In the genomic region with DNA sequence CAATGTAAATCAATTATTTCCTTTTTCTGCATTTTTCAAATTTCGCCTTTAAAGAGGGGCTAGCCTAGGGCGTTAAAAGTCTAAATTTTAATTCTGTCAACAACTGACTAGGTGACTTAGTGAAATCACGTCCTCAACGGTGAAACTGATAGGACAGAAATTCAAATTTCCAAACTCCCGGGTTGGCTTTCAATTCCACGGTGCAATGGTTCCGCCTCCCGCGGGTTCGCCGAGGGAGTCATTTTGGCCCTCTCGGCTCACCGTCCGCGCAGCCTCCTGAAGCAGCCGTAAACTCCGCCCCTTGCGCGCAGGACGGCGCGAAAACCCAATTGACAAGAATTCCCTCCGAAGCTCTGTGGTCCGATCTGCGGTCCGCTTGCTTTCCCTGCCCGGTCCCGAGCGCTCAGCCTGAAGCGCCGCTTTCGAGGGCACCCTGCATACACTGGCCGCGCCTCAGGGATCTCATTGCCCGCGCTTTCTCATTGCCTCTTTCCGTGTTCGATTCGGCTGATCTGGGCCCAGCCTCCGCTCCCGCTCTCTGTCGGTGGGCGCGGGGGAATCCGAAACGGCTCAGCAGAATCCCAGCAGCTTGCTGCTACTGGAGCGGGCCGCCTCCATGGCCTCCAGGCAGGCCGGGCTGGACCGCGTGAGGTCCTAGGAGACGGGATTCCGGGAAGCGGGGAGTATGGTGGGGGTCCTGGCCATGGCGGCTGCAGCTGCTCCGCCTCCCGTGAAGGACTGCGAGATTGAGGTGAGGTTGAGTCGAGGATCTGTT, we compare ENCODE assay signal across 2 cellular contexts.
TF ChIP-seq lines count a peak whose summit lies in the region.

Gene ATAD5, plus strand, starts transcription at position 304 of the 775 bp plus-strand sequence. Its CDS starts 382 bp downstream, at position 686.

TF ChIP-seq in A549, 52 proteins besides CTCF, POLR2A, EP300 and RAD21 (continued from another document):
- TF ChIP-seq ELK1 (IDR thresholded peaks at IDR 0.05; ENCODE audit: low read depth, low read length) (no peak), MYC (IDR thresholded peaks at IDR 0.05; ENCODE audit: borderline replicate concordance, low read length) (no peak; the same call in 1 of the 2 replicates), MAFK (IDR thresholded peaks at IDR 0.05; ENCODE audit: partially characterized antibody) (no peak), POLR2AphosphoS2 (conservative IDR thresholded peaks at IDR 0.05; ENCODE audit: low read length) (no peak), HOXB5 (CRISPR knock-in tag; IDR thresholded peaks at IDR 0.05) (0 out of 2 replicates have a peak, but pooled peaks have one; percentile 37), HDAC2 (IDR thresholded peaks at IDR 0.05) (peak; percentile 96), NPAS2 (CRISPR knock-in tag; IDR thresholded peaks at IDR 0.05; ENCODE audit: borderline replicate concordance) (no peak), FOSL2 (IDR thresholded peaks at IDR 0.05) (no peak), FOSL2 (CRISPR knock-in tag; IDR thresholded peaks at IDR 0.05) (0 out of 2 replicates have a peak, but pooled peaks have one; percentile 4), NFE2L2 (conservative IDR thresholded peaks at IDR 0.05; ENCODE audit: low read length) (no peak), SREBF2 (IDR thresholded peaks at IDR 0.05) (no peak), FOXS1 (CRISPR knock-in tag; IDR thresholded peaks at IDR 0.05) (no peak), USF2 (IDR thresholded peaks at IDR 0.05) (no peak), FOSB (CRISPR knock-in tag; IDR thresholded peaks at IDR 0.05) (no peak), HEYL (CRISPR knock-in tag; IDR thresholded peaks at IDR 0.05) (no peak), ZSCAN20 (CRISPR knock-in tag; IDR thresholded peaks at IDR 0.05) (no peak), CHD2 (IDR thresholded peaks at IDR 0.05; ENCODE audit: low read length, partially characterized antibody) (no peak), KDM5A (IDR thresholded peaks at IDR 0.05) (peak; percentile 92), RARB (CRISPR knock-in tag; IDR thresholded peaks at IDR 0.05) (no peak), HOXA7 (CRISPR knock-in tag; IDR thresholded peaks at IDR 0.05) (no peak), CHD4 (IDR thresholded peaks at IDR 0.05; ENCODE audit: borderline replicate concordance) (no peak), NR3C1 (IDR thresholded peaks at IDR 0.05) (no peak), SMC3 (IDR thresholded peaks at IDR 0.05) (no peak), CEBPB (IDR thresholded peaks at IDR 0.05) (no peak)
- TF ChIP-seq, protein P1, sequence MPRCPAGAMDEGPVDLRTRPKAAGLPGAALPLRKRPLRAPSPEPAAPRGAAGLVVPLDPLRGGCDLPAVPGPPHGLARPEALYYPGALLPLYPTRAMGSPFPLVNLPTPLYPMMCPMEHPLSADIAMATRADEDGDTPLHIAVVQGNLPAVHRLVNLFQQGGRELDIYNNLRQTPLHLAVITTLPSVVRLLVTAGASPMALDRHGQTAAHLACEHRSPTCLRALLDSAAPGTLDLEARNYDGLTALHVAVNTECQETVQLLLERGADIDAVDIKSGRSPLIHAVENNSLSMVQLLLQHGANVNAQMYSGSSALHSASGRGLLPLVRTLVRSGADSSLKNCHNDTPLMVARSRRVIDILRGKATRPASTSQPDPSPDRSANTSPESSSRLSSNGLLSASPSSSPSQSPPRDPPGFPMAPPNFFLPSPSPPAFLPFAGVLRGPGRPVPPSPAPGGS (IDR thresholded peaks at IDR 0.05): 0 out of 3 replicates have a peak, but pooled peaks have one; percentile 44
- TF ChIP-seq, protein P2, sequence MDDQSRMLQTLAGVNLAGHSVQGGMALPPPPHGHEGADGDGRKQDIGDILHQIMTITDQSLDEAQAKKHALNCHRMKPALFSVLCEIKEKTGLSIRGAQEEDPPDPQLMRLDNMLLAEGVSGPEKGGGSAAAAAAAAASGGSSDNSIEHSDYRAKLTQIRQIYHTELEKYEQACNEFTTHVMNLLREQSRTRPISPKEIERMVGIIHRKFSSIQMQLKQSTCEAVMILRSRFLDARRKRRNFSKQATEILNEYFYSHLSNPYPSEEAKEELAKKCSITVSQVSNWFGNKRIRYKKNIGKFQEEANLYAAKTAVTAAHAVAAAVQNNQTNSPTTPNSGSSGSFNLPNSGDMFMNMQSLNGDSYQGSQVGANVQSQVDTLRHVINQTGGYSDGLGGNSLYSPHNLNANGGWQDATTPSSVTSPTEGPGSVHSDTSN (IDR thresholded peaks at IDR 0.05): no peak
- TF ChIP-seq, protein P3, sequence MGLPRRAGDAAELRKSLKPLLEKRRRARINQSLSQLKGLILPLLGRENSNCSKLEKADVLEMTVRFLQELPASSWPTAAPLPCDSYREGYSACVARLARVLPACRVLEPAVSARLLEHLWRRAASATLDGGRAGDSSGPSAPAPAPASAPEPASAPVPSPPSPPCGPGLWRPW (IDR thresholded peaks at IDR 0.05): no peak

TF ChIP-seq in HepG2, 621 proteins besides CTCF, POLR2A, EP300 and RAD21 (continued from another document and continues in another):
- TF ChIP-seq, protein P4, sequence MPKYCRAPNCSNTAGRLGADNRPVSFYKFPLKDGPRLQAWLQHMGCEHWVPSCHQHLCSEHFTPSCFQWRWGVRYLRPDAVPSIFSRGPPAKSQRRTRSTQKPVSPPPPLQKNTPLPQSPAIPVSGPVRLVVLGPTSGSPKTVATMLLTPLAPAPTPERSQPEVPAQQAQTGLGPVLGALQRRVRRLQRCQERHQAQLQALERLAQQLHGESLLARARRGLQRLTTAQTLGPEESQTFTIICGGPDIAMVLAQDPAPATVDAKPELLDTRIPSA (CRISPR knock-in tag; IDR thresholded peaks at IDR 0.05; ENCODE audit: borderline replicate concordance): no peak
- TF ChIP-seq ZNF562 (CRISPR knock-in tag; IDR thresholded peaks at IDR 0.05; ENCODE audit: borderline replicate concordance): no peak
- TF ChIP-seq, protein P5, sequence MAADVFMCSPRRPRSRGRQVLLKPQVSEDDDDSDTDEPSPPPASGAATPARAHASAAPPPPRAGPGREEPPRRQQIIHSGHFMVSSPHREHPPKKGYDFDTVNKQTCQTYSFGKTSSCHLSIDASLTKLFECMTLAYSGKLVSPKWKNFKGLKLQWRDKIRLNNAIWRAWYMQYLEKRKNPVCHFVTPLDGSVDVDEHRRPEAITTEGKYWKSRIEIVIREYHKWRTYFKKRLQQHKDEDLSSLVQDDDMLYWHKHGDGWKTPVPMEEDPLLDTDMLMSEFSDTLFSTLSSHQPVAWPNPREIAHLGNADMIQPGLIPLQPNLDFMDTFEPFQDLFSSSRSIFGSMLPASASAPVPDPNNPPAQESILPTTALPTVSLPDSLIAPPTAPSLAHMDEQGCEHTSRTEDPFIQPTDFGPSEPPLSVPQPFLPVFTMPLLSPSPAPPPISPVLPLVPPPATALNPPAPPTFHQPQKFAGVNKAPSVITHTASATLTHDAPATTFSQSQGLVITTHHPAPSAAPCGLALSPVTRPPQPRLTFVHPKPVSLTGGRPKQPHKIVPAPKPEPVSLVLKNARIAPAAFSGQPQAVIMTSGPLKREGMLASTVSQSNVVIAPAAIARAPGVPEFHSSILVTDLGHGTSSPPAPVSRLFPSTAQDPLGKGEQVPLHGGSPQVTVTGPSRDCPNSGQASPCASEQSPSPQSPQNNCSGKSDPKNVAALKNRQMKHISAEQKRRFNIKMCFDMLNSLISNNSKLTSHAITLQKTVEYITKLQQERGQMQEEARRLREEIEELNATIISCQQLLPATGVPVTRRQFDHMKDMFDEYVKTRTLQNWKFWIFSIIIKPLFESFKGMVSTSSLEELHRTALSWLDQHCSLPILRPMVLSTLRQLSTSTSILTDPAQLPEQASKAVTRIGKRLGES (CRISPR knock-in tag; IDR thresholded peaks at IDR 0.05; ENCODE audit: borderline replicate concordance): peak; percentile 65; the same call in 1 of the 2 replicates
- TF ChIP-seq TCF7 (IDR thresholded peaks at IDR 0.05; ENCODE audit: low read depth): no peak
- TF ChIP-seq, protein P6, sequence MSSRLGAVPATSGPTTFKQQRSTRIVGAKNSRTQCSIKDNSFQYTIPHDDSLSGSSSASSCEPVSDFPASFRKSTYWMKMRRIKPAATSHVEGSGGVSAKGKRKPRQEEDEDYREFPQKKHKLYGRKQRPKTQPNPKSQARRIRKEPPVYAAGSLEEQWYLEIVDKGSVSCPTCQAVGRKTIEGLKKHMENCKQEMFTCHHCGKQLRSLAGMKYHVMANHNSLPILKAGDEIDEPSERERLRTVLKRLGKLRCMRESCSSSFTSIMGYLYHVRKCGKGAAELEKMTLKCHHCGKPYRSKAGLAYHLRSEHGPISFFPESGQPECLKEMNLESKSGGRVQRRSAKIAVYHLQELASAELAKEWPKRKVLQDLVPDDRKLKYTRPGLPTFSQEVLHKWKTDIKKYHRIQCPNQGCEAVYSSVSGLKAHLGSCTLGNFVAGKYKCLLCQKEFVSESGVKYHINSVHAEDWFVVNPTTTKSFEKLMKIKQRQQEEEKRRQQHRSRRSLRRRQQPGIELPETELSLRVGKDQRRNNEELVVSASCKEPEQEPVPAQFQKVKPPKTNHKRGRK (CRISPR knock-in tag; IDR thresholded peaks at IDR 0.05): no peak
- peak; percentile 45; the same call in 1 of the 2 replicates for TF ChIP-seq MYC (CRISPR knock-in tag; IDR thresholded peaks at IDR 0.05; ENCODE audit: borderline replicate concordance)
- no peak for TF ChIP-seq SKI (IDR thresholded peaks at IDR 0.05; ENCODE audit: partially characterized antibody)
- TF ChIP-seq ZNF30 (CRISPR knock-in tag; IDR thresholded peaks at IDR 0.05): no peak
- no peak for TF ChIP-seq IKZF4 (CRISPR knock-in tag; IDR thresholded peaks at IDR 0.05; ENCODE audit: borderline replicate concordance, low read depth, not compliant biosample characterization)
- TF ChIP-seq, protein P7, sequence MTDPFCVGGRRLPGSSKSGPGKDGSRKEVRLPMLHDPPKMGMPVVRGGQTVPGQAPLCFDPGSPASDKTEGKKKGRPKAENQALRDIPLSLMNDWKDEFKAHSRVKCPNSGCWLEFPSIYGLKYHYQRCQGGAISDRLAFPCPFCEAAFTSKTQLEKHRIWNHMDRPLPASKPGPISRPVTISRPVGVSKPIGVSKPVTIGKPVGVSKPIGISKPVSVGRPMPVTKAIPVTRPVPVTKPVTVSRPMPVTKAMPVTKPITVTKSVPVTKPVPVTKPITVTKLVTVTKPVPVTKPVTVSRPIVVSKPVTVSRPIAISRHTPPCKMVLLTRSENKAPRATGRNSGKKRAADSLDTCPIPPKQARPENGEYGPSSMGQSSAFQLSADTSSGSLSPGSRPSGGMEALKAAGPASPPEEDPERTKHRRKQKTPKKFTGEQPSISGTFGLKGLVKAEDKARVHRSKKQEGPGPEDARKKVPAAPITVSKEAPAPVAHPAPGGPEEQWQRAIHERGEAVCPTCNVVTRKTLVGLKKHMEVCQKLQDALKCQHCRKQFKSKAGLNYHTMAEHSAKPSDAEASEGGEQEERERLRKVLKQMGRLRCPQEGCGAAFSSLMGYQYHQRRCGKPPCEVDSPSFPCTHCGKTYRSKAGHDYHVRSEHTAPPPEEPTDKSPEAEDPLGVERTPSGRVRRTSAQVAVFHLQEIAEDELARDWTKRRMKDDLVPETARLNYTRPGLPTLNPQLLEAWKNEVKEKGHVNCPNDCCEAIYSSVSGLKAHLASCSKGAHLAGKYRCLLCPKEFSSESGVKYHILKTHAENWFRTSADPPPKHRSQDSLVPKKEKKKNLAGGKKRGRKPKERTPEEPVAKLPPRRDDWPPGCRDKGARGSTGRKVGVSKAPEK (CRISPR knock-in tag; IDR thresholded peaks at IDR 0.05; ENCODE audit: borderline replicate concordance): no peak
- no peak for TF ChIP-seq PLRG1 (conservative IDR thresholded peaks at IDR 0.05)
- peak; percentile 80 for TF ChIP-seq ZBTB7A (CRISPR knock-in tag; IDR thresholded peaks at IDR 0.05)
- peak; percentile 73 for TF ChIP-seq ERF (CRISPR knock-in tag; IDR thresholded peaks at IDR 0.05)
- TF ChIP-seq ZNF230 (CRISPR knock-in tag; IDR thresholded peaks at IDR 0.05): peak; percentile 93; the same call in 1 of the 2 replicates
- no peak for TF ChIP-seq RBAK (CRISPR knock-in tag; IDR thresholded peaks at IDR 0.05)
- TF ChIP-seq ZNF484 (CRISPR knock-in tag; IDR thresholded peaks at IDR 0.05; ENCODE audit: borderline replicate concordance, low read depth): no peak
- TF ChIP-seq, protein P8, sequence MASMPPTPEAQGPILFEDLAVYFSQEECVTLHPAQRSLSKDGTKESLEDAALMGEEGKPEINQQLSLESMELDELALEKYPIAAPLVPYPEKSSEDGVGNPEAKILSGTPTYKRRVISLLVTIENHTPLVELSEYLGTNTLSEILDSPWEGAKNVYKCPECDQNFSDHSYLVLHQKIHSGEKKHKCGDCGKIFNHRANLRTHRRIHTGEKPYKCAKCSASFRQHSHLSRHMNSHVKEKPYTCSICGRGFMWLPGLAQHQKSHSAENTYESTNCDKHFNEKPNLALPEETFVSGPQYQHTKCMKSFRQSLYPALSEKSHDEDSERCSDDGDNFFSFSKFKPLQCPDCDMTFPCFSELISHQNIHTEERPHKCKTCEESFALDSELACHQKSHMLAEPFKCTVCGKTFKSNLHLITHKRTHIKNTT (CRISPR knock-in tag; IDR thresholded peaks at IDR 0.05): no peak
- peak; percentile 91 for TF ChIP-seq ARNT2 (CRISPR knock-in tag; IDR thresholded peaks at IDR 0.05; ENCODE audit: low read depth)
- no peak for TF ChIP-seq ZNF337 (CRISPR knock-in tag; IDR thresholded peaks at IDR 0.05; ENCODE audit: borderline replicate concordance, low read depth)
- no peak for TF ChIP-seq ZNF549 (CRISPR knock-in tag; IDR thresholded peaks at IDR 0.05)
- TF ChIP-seq PREB (CRISPR knock-in tag; IDR thresholded peaks at IDR 0.05): no peak
- TF ChIP-seq JUND (CRISPR knock-in tag; IDR thresholded peaks at IDR 0.05): peak; percentile 54; the same call in 1 of the 2 replicates
- peak; percentile 82; the same call in 1 of the 2 replicates for TF ChIP-seq MAF1 (CRISPR knock-in tag; IDR thresholded peaks at IDR 0.05; ENCODE audit: borderline replicate concordance)
- peak; percentile 65 for TF ChIP-seq SMAD3 (CRISPR knock-in tag; IDR thresholded peaks at IDR 0.05)
- no peak for TF ChIP-seq PHB2 (IDR thresholded peaks at IDR 0.05; ENCODE audit: partially characterized antibody)
- peak; percentile 47 for TF ChIP-seq ZBTB14 (CRISPR knock-in tag; IDR thresholded peaks at IDR 0.05)
- TF ChIP-seq ZNF333 (CRISPR knock-in tag; IDR thresholded peaks at IDR 0.05; ENCODE audit: borderline replicate concordance): peak; percentile 77; the same call in 1 of the 2 replicates
- 0 out of 2 replicates have a peak, but pooled peaks have one; percentile 48 for TF ChIP-seq ELF4 (CRISPR knock-in tag; IDR thresholded peaks at IDR 0.05; ENCODE audit: borderline replicate concordance)
- no peak; the same call in 1 of the 2 replicates for TF ChIP-seq SMYD3 (CRISPR knock-in tag; IDR thresholded peaks at IDR 0.05)
- TF ChIP-seq POLR2AphosphoS2 (IDR thresholded peaks at IDR 0.05; ENCODE audit: low read depth, low read length): no peak
- no peak; the same call in 1 of the 2 replicates for TF ChIP-seq ZNF460 (CRISPR knock-in tag; IDR thresholded peaks at IDR 0.05; ENCODE audit: borderline replicate concordance)
- peak; percentile 71; the same call in 1 of the 2 replicates for TF ChIP-seq ZNF678 (CRISPR knock-in tag; IDR thresholded peaks at IDR 0.05)
